ENCODE assay signal across 35 cellular contexts in genomic region chr4:110978761-110979160, GRCh38.
"Had no signal": no experiment of that assay in that cellular context is flagged by ENCODE, and none has a peak within 500 bp of the region (broad histone marks: within the 10 kb centered on the region; RNA-seq: fewer than 3 reads in every experiment).

No MANE protein-coding gene starts in this region.

- H3K4me3 ChIP-seq: MG63 had no signal

- DNase-seq: Karpas-422, Kasumi-1, KG1, MG63, MM.1S, MV-4-11, NCI-H1048, NCI-H1092, NCI-H1092 treated with DMSO at 0.1 percent for 48 hours, NCI-H1105, NCI-H1105 treated with DMSO at 0.1 percent for 48 hours, NCI-H1417, NCI-H1417 treated with DMSO at 0.1 percent for 48 hours, NCI-H1436, NCI-H1436 treated with DMSO at 0.1 percent for 48 hours, NCI-H146, NCI-H1694, NCI-H1694 treated with DMSO at 0.1 percent for 48 hours, NCI-H187, NCI-H187 treated with DMSO at 0.1 percent for 48 hours, NCI-H1930, NCI-H2029, NCI-H2029 treated with DMSO at 0.1 percent for 48 hours, NCI-H2081, NCI-H2081 treated with DMSO at 0.1 percent for 48 hours, NCI-H2107, NCI-H2171, NCI-H2171 treated with DMSO at 0.1 percent for 48 hours, NCI-H2227 treated with DMSO at 0.1 percent for 48 hours, NCI-H226, NCI-H345, NCI-H446, NCI-H446 treated with DMSO at 0.1 percent for 48 hours, NCI-H510A, NCI-H510A treated with DMSO at 0.1 percent for 48 hours had no signal
